Comparison of ENCODE assay signal across 24 cellular contexts in the genomic region with DNA sequence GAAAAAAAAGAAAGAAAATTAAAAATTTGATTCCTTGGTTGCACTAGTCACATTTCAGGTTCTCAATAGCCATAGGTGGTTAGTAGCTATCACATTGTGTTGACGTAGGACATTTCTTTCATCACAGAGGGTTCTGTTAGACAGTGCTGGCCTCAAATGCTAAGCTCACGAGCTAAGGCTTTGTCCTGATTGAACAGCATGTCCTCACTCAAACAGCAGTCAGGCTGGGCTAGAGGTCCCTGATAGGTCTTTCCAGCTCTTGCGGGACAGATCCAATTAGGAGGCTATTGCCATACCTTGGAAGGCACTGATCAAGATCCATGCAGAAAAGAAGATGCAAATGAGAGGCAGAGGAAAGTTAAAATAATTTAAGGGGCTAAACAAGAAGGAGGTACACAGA.
DNase-seq lines count a peak whose midpoint lies in the region; ATAC-seq and TF ChIP-seq lines count a peak whose summit lies in the region.
"Had no signal": no experiment of that assay in that cellular context is flagged by ENCODE, and none has a peak within 500 bp of the region (broad histone marks: within the 10 kb centered on the region; RNA-seq: fewer than 3 reads in every experiment).

No MANE protein-coding gene starts in this region.

- 80 to 81% methylated on average over 3 of the region's 3 CpGs for WGBS in esophagus squamous epithelium, 2 donors
- WGBS in smooth muscle cell (ENCODE audit: low lambda C conversion rate): 96% methylated on average over 3 of the region's 3 CpGs

- H3K4me3 ChIP-seq in esophagus squamous epithelium (no peak overlapping the region), stomach smooth muscle (ENCODE audit: low read length in 2 of 2) (no peak overlapping the region), smooth muscle cell (no peak overlapping the region)
- H3K4me3 ChIP-seq: A549; BLaER1 treated with 17β-estradiol and CSF1 and Interleukin-3, amounts not matched to agents 10 nM and 100 nM; HAP-1; PC-9 had no signal

- intact Hi-C loops in esophagus squamous epithelium (cut with DNase I): no loop called here

- H3K4me2 ChIP-seq in smooth muscle cell: no peak overlapping the region
- H3K4me2 ChIP-seq: A549, KMS-11, PC-9 had no signal

- no peak overlapping the region for H2AFZ ChIP-seq in smooth muscle cell (ENCODE audit: low read depth)
- H2AFZ ChIP-seq: PC-9 had no signal

- H3K27ac ChIP-seq in esophagus squamous epithelium (peak overlapping the region in 3 of 4 donors; percentile 41 to 77 (median 66)), stomach smooth muscle (ENCODE audit: low read length) (peak overlapping the region; percentile 82), smooth muscle cell (ENCODE audit: low read depth) (no peak overlapping the region)
- H3K27ac ChIP-seq: A549, KMS-11, PC-9 had no signal

- H3K36me3 ChIP-seq in esophagus squamous epithelium (peaks cover 0 to 14% (median 0%) of the 10 kb centered on the region in 3 donors), stomach smooth muscle (ENCODE audit: control insufficient read depth in 2 of 2, insufficient read depth in 2 of 2, low read length in 2 of 2) (peaks cover 38 to 45% of the 10 kb centered on the region in 2 donors), smooth muscle cell (ENCODE audit: low read depth) (no peaks in the 10 kb centered on the region)
- H3K36me3 ChIP-seq: HAP-1 had no signal

- no peaks in the 10 kb centered on the region for H4K20me1 ChIP-seq in smooth muscle cell (ENCODE audit: low read depth)
- H4K20me1 ChIP-seq: BLaER1 treated with 17β-estradiol and CSF1 and Interleukin-3, amounts not matched to agents 10 nM and 100 nM had no signal

- H3K27me3 ChIP-seq in esophagus squamous epithelium: no peaks in the 10 kb centered on the region
- no peaks in the 10 kb centered on the region for H3K27me3 ChIP-seq in stomach smooth muscle (ENCODE audit: control insufficient read depth in 1 of 2, insufficient read depth in 2 of 2, low read length in 2 of 2)
- H3K27me3 ChIP-seq in smooth muscle cell (ENCODE audit: low read depth): no peaks in the 10 kb centered on the region
- H3K27me3 ChIP-seq: BLaER1 treated with 17β-estradiol and CSF1 and Interleukin-3, amounts not matched to agents 10 nM and 100 nM had no signal

- H3K4me1 ChIP-seq in esophagus squamous epithelium: peaks cover 0 to 39% (median 8%) of the 10 kb centered on the region in 3 donors
- peaks cover 70% of the 10 kb centered on the region for H3K4me1 ChIP-seq in stomach smooth muscle (ENCODE audit: control insufficient read depth, insufficient read depth, low read length)
- no peaks in the 10 kb centered on the region for H3K4me1 ChIP-seq in smooth muscle cell (ENCODE audit: low read depth)
- H3K4me1 ChIP-seq: A549, HAP-1 had no signal

- no peaks in the 10 kb centered on the region for H3F3A ChIP-seq in smooth muscle cell (ENCODE audit: low read depth)

- no peaks in the 10 kb centered on the region for H3K79me2 ChIP-seq in smooth muscle cell (ENCODE audit: low read depth)

- no peak for TF ChIP-seq CTCF in esophagus squamous epithelium (IDR thresholded peaks at IDR 0.05)
- no peak for TF ChIP-seq CTCF in smooth muscle cell (IDR thresholded peaks at IDR 0.05; ENCODE audit: borderline replicate concordance, insufficient read depth, poor library complexity, severe bottlenecking)

- peak overlapping the region in 1 of 2 donors; percentile 21 for H3K9ac ChIP-seq in stomach smooth muscle (ENCODE audit: low read length in 2 of 2)
- no peak overlapping the region for H3K9ac ChIP-seq in smooth muscle cell (ENCODE audit: low read depth)
- H3K9ac ChIP-seq: BLaER1 treated with 17β-estradiol and CSF1 and Interleukin-3, amounts not matched to agents 10 nM and 100 nM; KMS-11 had no signal

- no peak for TF ChIP-seq POLR2A in esophagus squamous epithelium (IDR thresholded peaks at IDR 0.05)

- no peak for ATAC-seq in GM21423 (IDR thresholded peaks at IDR 0.05; ENCODE audit: unreplicated experiment)
- ATAC-seq in HG02870 (IDR thresholded peaks at IDR 0.05; ENCODE audit: unreplicated experiment): no peak
- ATAC-seq: A549, Right ventricle myocardium inferior had no signal

- DNase-seq in NCI-H82 treated with DMSO at 0.1 percent for 48 hours (lab: John Stamatoyannopoulos, UW; ENCODE audit: unreplicated experiment) (peak; percentile 8), esophagus squamous epithelium (lab: John Stamatoyannopoulos, UW) (no peak), smooth muscle cell (lab: John Stamatoyannopoulos, UW; ENCODE audit: unreplicated experiment) (no peak), NCI-H524 (lab: John Stamatoyannopoulos, UW) (no peak)
- DNase-seq: AML-193; CD4-positive, alpha-beta T cell; DMS53; GOT3; MM.1S; NCI-H2029 treated with DMSO at 0.1 percent for 48 hours; NCI-H2171 treated with DMSO at 0.1 percent for 48 hours; NCI-H345; NCI-H510A treated with DMSO at 0.1 percent for 48 hours; NCI-H748 treated with DMSO at 0.1 percent for 48 hours; NK-92 treated with Interleukin-12 subunit alpha and Interleukin-12 subunit beta, amount 100 ng/mL, for 24 hours; PC-9 had no signal

- H3K9me3 ChIP-seq in esophagus squamous epithelium (no peaks in the 10 kb centered on the region), stomach smooth muscle (ENCODE audit: control insufficient read depth in 2 of 2, low read length in 2 of 2) (no peaks in the 10 kb centered on the region), smooth muscle cell (replicated peaks; ENCODE audit: low read depth) (no peaks in the 10 kb centered on the region)
- H3K9me3 ChIP-seq: A549, HAP-1 had no signal
